8 cellular contexts compared by ENCODE assay signal in genomic region chr4:94534401-94535312, GRCh38.
DNase-seq lines count a peak whose midpoint lies in the region; ATAC-seq, FAIRE-seq and TF ChIP-seq lines count a peak whose summit lies in the region.

No MANE protein-coding gene starts in this region.

- no peaks in the 10 kb centered on the region for H3K9me3 Mint-ChIP-seq in stimulated activated naive CD8-positive, alpha-beta T cell treated with anti-CD3 and anti-CD28 coated beads, Interleukin-15, amount 100 ng/mL, for 72 hours
- H3K9me3 Mint-ChIP-seq in chondrocyte (ENCODE audit: low read depth) (no peaks in the 10 kb centered on the region), progenitor cell of endocrine pancreas (ENCODE audit: low read depth) (no peaks in the 10 kb centered on the region)

- H3K4me1 ChIP-seq in kidney (ENCODE audit: control insufficient read depth in 1 of 2, insufficient read depth in 1 of 2, low read depth in 1 of 2, low read length in 2 of 2): peaks cover 19 to 30% of the 10 kb centered on the region in 2 donors

- H3K9me3 ChIP-seq in kidney (ENCODE audit: control insufficient read depth in 1 of 2, low read length in 2 of 2): no peaks in the 10 kb centered on the region

- intact Hi-C loops in kidney (cut with DNase I): no loop called here

- no peak overlapping the region for H3K4me3 Mint-ChIP-seq in stimulated activated naive CD8-positive, alpha-beta T cell treated with anti-CD3 and anti-CD28 coated beads, Interleukin-15, amount 100 ng/mL, for 72 hours
- H3K4me3 Mint-ChIP-seq in chondrocyte (ENCODE audit: unreplicated experiment) (no peak overlapping the region), progenitor cell of endocrine pancreas (ENCODE audit: low read depth) (no peak overlapping the region)

- TF ChIP-seq CTCF in chondrocyte (IDR thresholded peaks at IDR 0.05) (no peak), progenitor cell of endocrine pancreas (IDR thresholded peaks at IDR 0.05; ENCODE audit: unreplicated experiment) (no peak), kidney (IDR thresholded peaks at IDR 0.05; ENCODE audit: borderline replicate concordance, extremely low read depth, insufficient read depth) (no peak)

- H3K4me1 Mint-ChIP-seq in stimulated activated naive CD8-positive, alpha-beta T cell treated with anti-CD3 and anti-CD28 coated beads, Interleukin-15, amount 100 ng/mL, for 72 hours: peaks cover 6% of the 10 kb centered on the region
- H3K4me1 Mint-ChIP-seq in chondrocyte (ENCODE audit: low read depth): peaks cover 83% of the 10 kb centered on the region
- H3K4me1 Mint-ChIP-seq in progenitor cell of endocrine pancreas (ENCODE audit: low read depth): peaks cover 36% of the 10 kb centered on the region

- no peak for FAIRE-seq in kidney (lab: Jason Lieb, UNC)

- H3K27ac Mint-ChIP-seq in stimulated activated naive CD8-positive, alpha-beta T cell treated with anti-CD3 and anti-CD28 coated beads, Interleukin-15, amount 100 ng/mL, for 72 hours: peak overlapping the region in 1 of 2 donors; percentile 29
- H3K27ac Mint-ChIP-seq in chondrocyte (ENCODE audit: unreplicated experiment): peak overlapping the region; percentile 68
- peak overlapping the region; percentile 9 for H3K27ac Mint-ChIP-seq in progenitor cell of endocrine pancreas

- no peak overlapping the region for H3K27ac ChIP-seq in kidney (ENCODE audit: low read depth in 2 of 2, low read length in 2 of 2)

- H3K4me3 ChIP-seq in kidney (ENCODE audit: low read length in 2 of 2): no peak overlapping the region

- no peak for DNase-seq in stimulated activated naive CD8-positive, alpha-beta T cell treated with anti-CD3 and anti-CD28 coated beads, Interleukin-15, Interleukin-2, amounts not matched to agents 100 U/mL and 50 U/mL, for 24 hours
- no peak for DNase-seq in stimulated activated naive CD8-positive, alpha-beta T cell treated with anti-CD3 and anti-CD28 coated beads, Interleukin-15, amount 100 ng/mL, for 72 hours
- DNase-seq in chondrocyte (ENCODE audit: low spot score) (no peak), progenitor cell of endocrine pancreas (ENCODE audit: low spot score, unreplicated experiment) (no peak), midbrain (lab: John Stamatoyannopoulos, UW) (no peak), putamen (ENCODE audit: low spot score) (no peak), kidney (no peak)

- peak; percentile 36 for ATAC-seq in stimulated activated naive CD8-positive, alpha-beta T cell treated with anti-CD3 and anti-CD28 coated beads, Interleukin-15, Interleukin-2, amounts not matched to agents 100 U/mL and 50 U/mL, for 24 hours
- ATAC-seq in stimulated activated naive CD8-positive, alpha-beta T cell treated with anti-CD3 and anti-CD28 coated beads, Interleukin-15, amount 100 ng/mL, for 72 hours: no peak
- ATAC-seq in HG03442 (IDR thresholded peaks at IDR 0.05; ENCODE audit: unreplicated experiment): peak; percentile 94

- H3K36me3 Mint-ChIP-seq in chondrocyte (ENCODE audit: low read depth) (peaks cover 3% of the 10 kb centered on the region), progenitor cell of endocrine pancreas (ENCODE audit: insufficient read depth) (no peaks in the 10 kb centered on the region)

- H3K9ac ChIP-seq in kidney (ENCODE audit: low read length in 2 of 2): no peak overlapping the region

- H3K36me3 ChIP-seq in kidney (ENCODE audit: control insufficient read depth in 1 of 2, insufficient read depth in 2 of 2, low read length in 2 of 2): no peaks in the 10 kb centered on the region

- no peaks in the 10 kb centered on the region for H3K27me3 Mint-ChIP-seq in stimulated activated naive CD8-positive, alpha-beta T cell treated with anti-CD3 and anti-CD28 coated beads, Interleukin-15, amount 100 ng/mL, for 72 hours
- no peaks in the 10 kb centered on the region for H3K27me3 Mint-ChIP-seq in chondrocyte (ENCODE audit: low read depth)
- H3K27me3 Mint-ChIP-seq in progenitor cell of endocrine pancreas: no peaks in the 10 kb centered on the region
